In genomic region chr14:45128963-45129629, GRCh38 we compare ENCODE assay signal across 30 cellular contexts.
"Had no signal": no experiment of that assay in that cellular context is flagged by ENCODE, and none has a peak within 500 bp of the region (broad histone marks: within the 10 kb centered on the region; RNA-seq: fewer than 3 reads in every experiment).

No MANE protein-coding gene starts in this region.

- H3K27ac ChIP-seq: adrenal gland, body of pancreas, colonic mucosa, dorsolateral prefrontal cortex had no signal

- H3K9me3 ChIP-seq: body of pancreas, colonic mucosa, heart right ventricle had no signal

- H3K36me3 ChIP-seq: colonic mucosa had no signal

- FAIRE-seq: frontal cortex had no signal

- H3K4me3 ChIP-seq: adrenal gland, body of pancreas, colonic mucosa, dorsolateral prefrontal cortex, heart right ventricle had no signal

- ATAC-seq: activated CD4-positive, alpha-beta T cell treated with anti-CD3 and anti-CD28 coated beads for 36 hours; activated CD8-positive, alpha-beta memory T cell treated with anti-CD3 and anti-CD28 coated beads, Interleukin-2, amount 10 ng/mL, durations not matched to agents 7 days and 5 days; activated CD8-positive, alpha-beta T cell treated with anti-CD3 and anti-CD28 coated beads, Interleukin-2, amount 10 ng/mL, durations not matched to agents 7 days and 5 days; activated naive CD8-positive, alpha-beta T cell treated with anti-CD3 and anti-CD28 coated beads, Interleukin-2, amount 50 U/mL, for 24 hours; body of pancreas; esophagus mucosa; heart right ventricle; T-cell had no signal

- H3K4me1 ChIP-seq: colonic mucosa had no signal

- H3K27me3 ChIP-seq: adrenal gland, body of pancreas, colonic mucosa, dorsolateral prefrontal cortex, heart right ventricle had no signal

- DNase-seq: activated CD4-positive, alpha-beta memory T cell treated with anti-CD3 and anti-CD28 coated beads for 36 hours; activated CD4-positive, alpha-beta T cell treated with anti-CD3 and anti-CD28 coated beads for 36 hours; activated CD4-positive, alpha-beta T cell treated with anti-CD3 and anti-CD28 coated beads, Interleukin-2, amount 10 ng/mL, durations not matched to agents 24 days and 14 days; activated CD4-positive, CD25-positive, alpha-beta regulatory T cell; activated CD4-positive, CD25-positive, alpha-beta regulatory T cell treated with anti-CD3 and anti-CD28 coated beads, Interleukin-2, amount 50 U/mL, for 72 hours; activated CD8-positive, alpha-beta memory T cell treated with anti-CD3 and anti-CD28 coated beads, Interleukin-2, amount 10 ng/mL, durations not matched to agents 7 days and 5 days; activated CD8-positive, alpha-beta memory T cell treated with anti-CD3 and anti-CD28 coated beads, Interleukin-2, amount 50 U/mL, for 4 hours; activated CD8-positive, alpha-beta T cell treated with anti-CD3 and anti-CD28 coated beads, Interleukin-2, amount 10 ng/mL, durations not matched to agents 7 days and 5 days; activated effector memory CD4-positive, alpha-beta T cell treated with anti-CD3 and anti-CD28 coated beads, Interleukin-2, amount 50 U/mL, for 16 hours; activated naive CD4-positive, alpha-beta T cell treated with anti-CD3 and anti-CD28 coated beads for 36 hours; activated naive CD8-positive, alpha-beta T cell treated with anti-CD3 and anti-CD28 coated beads for 36 hours; activated naive CD8-positive, alpha-beta T cell treated with anti-CD3 and anti-CD28 coated beads, Interleukin-2, amount 50 U/mL, for 24 hours; activated T-cell treated with anti-CD3 and anti-CD28 coated beads, Interleukin-2, amount 50 U/mL, for 1 hour; activated T-cell treated with anti-CD3 and anti-CD28 coated beads, Interleukin-2, amount 50 U/mL, for 48 hours; adrenal gland; amygdala; aorta; body of pancreas; central memory CD4-positive, alpha-beta T cell; cerebellar nuclear complex; colonic mucosa; dorsolateral prefrontal cortex; effector memory CD4-positive, alpha-beta T cell; endodermal cell; foreskin fibroblast; heart right ventricle; T-cell; T1000 had no signal
